Comparison of ENCODE assay signal across 1 cellular context in the genomic region with DNA sequence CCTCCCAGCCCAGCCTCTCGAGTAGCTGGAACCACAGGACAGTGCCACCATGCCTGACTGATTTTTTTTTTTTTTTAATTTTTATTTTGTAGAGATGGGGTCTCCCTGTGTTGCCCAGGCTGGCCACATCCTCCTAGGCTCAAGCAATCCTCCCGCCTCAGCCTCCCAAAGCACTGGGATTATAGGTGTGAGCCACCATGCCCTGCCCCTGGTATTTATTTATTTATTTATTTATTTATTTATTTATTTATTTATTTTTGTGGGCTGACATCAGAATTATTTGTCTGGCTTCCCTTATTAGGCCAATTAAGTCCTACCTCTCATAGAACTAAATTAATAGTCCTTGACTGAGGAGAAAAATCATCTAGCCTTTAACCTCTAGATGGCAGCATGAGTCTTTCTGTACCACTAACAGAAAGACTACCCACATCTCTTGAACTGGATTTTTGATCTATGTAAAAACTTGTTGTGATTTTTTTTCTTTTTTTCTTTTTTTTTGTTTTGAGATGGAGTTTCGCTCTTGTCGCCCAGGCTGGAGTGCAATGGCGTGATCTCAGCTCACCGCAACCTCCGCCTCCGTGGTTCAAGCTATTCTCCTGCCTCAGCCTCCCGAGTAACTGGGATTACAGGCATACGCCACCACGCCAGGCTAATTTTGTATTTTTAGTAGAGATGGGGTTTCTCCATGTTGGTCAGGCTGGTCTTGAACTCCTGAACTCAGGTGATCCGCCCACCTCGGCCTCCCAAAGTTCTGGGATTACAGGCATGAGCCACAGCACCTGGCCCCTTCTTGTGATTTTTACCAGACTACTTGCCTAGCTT.
TF ChIP-seq lines count a peak whose summit lies in the region.

No MANE protein-coding gene starts in this region.

TF ChIP-seq in HEK293, 187 proteins besides CTCF, POLR2A, EP300 and RAD21 (continued from another document):
- TF ChIP-seq, protein P1, sequence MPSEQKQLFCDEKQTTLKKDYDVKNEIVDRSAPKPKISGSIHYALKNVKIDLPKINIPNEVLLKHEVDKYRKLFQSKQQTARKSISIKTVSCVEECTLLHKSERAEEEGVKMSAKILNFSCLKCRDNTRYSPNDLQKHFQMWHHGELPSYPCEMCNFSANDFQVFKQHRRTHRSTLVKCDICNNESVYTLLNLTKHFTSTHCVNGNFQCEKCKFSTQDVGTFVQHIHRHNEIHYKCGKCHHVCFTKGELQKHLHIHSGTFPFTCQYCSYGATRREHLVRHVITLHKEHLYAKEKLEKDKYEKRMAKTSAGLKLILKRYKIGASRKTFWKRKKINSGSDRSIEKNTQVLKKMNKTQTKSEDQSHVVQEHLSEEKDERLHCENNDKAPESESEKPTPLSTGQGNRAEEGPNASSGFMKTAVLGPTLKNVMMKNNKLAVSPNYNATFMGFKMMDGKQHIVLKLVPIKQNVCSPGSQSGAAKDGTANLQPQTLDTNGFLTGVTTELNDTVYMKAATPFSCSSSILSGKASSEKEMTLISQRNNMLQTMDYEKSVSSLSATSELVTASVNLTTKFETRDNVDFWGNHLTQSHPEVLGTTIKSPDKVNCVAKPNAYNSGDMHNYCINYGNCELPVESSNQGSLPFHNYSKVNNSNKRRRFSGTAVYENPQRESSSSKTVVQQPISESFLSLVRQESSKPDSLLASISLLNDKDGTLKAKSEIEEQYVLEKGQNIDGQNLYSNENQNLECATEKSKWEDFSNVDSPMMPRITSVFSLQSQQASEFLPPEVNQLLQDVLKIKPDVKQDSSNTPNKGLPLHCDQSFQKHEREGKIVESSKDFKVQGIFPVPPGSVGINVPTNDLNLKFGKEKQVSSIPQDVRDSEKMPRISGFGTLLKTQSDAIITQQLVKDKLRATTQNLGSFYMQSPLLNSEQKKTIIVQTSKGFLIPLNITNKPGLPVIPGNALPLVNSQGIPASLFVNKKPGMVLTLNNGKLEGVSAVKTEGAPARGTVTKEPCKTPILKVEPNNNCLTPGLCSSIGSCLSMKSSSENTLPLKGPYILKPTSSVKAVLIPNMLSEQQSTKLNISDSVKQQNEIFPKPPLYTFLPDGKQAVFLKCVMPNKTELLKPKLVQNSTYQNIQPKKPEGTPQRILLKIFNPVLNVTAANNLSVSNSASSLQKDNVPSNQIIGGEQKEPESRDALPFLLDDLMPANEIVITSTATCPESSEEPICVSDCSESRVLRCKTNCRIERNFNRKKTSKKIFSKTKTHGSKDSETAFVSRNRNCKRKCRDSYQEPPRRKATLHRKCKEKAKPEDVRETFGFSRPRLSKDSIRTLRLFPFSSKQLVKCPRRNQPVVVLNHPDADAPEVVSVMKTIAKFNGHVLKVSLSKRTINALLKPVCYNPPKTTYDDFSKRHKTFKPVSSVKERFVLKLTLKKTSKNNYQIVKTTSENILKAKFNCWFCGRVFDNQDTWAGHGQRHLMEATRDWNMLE (tag by site-specific recombination; conservative IDR thresholded peaks at IDR 0.05; ENCODE audit: low read depth): peak; percentile 86
- TF ChIP-seq ZNF121 (tag by site-specific recombination; IDR thresholded peaks at IDR 0.05) (peak; percentile 80), ZNF266 (tag by site-specific recombination; IDR thresholded peaks at IDR 0.05; ENCODE audit: low read depth) (peak; percentile 49; the same call in 1 of the 2 replicates)
